ENCODE assay signal across 1 cellular context in the genomic region with DNA sequence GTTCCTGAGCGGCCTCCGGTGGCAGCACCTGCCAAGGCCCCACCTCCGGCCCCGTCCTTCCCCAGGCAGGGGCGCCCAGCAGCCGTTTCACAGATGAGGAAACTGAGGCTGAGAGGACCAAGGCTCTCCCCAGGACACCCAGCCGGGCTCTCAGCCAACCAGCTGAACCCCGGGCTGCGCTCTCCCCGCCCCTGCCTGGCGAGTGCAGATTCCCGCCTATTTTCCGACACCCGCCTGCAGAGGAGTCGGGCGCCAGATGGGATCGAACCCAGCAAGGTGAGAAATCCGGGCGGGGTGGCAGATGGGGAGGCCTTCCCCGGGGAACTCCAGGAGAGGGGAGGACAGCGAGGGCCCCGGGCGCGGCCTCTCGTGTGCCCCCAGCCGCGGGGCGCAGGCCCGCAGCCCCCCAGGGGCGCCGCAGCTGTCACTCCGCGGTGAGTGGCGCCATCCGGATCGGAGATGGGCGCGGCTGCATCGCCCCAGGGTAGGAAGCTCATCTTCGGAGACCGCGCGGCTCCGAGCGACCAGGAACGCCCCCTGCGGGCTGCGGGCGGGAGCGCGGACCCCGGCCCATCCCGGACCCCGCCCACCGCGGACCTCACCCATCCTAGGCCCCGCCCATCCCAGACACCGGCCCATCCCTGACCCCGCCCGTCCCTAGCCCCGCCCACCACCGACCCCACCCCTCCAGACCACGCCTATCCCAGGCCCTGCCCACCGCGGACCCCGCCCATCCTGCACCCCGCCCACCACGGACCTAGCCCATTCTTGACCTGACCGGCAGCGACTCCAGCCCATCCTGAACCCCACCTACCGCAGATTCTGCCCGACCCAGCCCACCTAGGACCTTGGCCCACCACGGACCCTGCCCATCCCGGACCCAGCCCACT.
TF ChIP-seq lines count a peak whose summit lies in the region.

No MANE protein-coding gene starts in this region.

TF ChIP-seq in HEK293, 187 proteins besides CTCF, POLR2A, EP300 and RAD21 (continued from another document):
- TF ChIP-seq WT1 (tag by site-specific recombination; IDR thresholded peaks at IDR 0.05), result peak; percentile 12; the same call in 1 of the 2 replicates
- TF ChIP-seq ZNF677 (tag by site-specific recombination; IDR thresholded peaks at IDR 0.05), result no peak
- TF ChIP-seq, protein P1, sequence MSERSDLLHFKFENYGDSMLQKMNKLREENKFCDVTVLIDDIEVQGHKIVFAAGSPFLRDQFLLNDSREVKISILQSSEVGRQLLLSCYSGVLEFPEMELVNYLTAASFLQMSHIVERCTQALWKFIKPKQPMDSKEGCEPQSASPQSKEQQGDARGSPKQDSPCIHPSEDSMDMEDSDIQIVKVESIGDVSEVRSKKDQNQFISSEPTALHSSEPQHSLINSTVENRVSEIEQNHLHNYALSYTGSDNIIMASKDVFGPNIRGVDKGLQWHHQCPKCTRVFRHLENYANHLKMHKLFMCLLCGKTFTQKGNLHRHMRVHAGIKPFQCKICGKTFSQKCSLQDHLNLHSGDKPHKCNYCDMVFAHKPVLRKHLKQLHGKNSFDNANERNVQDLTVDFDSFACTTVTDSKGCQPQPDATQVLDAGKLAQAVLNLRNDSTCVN (tag by site-specific recombination; optimal IDR thresholded peaks at IDR 0.05), result peak; percentile 59
- no peak for TF ChIP-seq ZNF169 (tag by site-specific recombination; IDR thresholded peaks at IDR 0.05)
- peak; percentile 60; the same call in 1 of the 2 replicates for TF ChIP-seq ZNF561 (tag by site-specific recombination; IDR thresholded peaks at IDR 0.05; ENCODE audit: borderline replicate concordance)
TF ChIP-seq in HEK293: peak in this region for 25.
